In genomic region chr10:50398383-50398782, GRCh38 we compare ENCODE assay signal across 23 cellular contexts.
A peak's percentile ranks its signal among the peaks of the same experiment; 100 is the strongest.
DNase-seq lines count a peak whose midpoint lies in the region; ATAC-seq and TF ChIP-seq lines count a peak whose summit lies in the region.
"Had no signal": no experiment of that assay in that cellular context is flagged by ENCODE, and none has a peak within 500 bp of the region (broad histone marks: within the 10 kb centered on the region; RNA-seq: fewer than 3 reads in every experiment).

No MANE protein-coding gene starts in this region.

- no peak for DNase-seq in left ventricle myocardium inferior
- DNase-seq in right atrium auricular region (ENCODE audit: low spot score): no peak
- peak; percentile 63 for DNase-seq in astrocyte of the spinal cord (ENCODE audit: low read depth, low spot score)
- peak; percentile 80 for DNase-seq in fibroblast of gingiva (ENCODE audit: low read depth)
- DNase-seq in sciatic nerve (ENCODE audit: low spot score): no peak
- DNase-seq in AG08396 (ENCODE audit: low spot score): no peak
- DNase-seq: activated CD4-positive, alpha-beta memory T cell treated with anti-CD3 and anti-CD28 coated beads, Interleukin-2, amount 10 ng/mL, durations not matched to agents 7 days and 5 days; activated CD4-positive, alpha-beta T cell treated with anti-CD3 and anti-CD28 coated beads for 1 hour; activated naive CD4-positive, alpha-beta T cell treated with anti-CD3 and anti-CD28 coated beads, Interleukin-2, amount 10 ng/mL, durations not matched to agents 7 days and 5 days; adrenal gland; effector memory CD4-positive, alpha-beta T cell; EL; hippocampal formation; NCI-H1048; NCI-H446 treated with DMSO at 0.1 percent for 48 hours; retina; stimulated activated CD8-positive, alpha-beta memory T cell treated with anti-CD3 and anti-CD28 coated beads, Interleukin-4, amount 100 ng/mL, for 48 hours; tibial artery had no signal

- in situ Hi-C loops in astrocyte of the spinal cord (cut with HindIII; ENCODE audit: low sequenced_read_pairs): no loop called here

- H3K27ac ChIP-seq in left ventricle myocardium inferior (replicated peaks): peak overlapping the region; percentile 5
- H3K27ac ChIP-seq in right atrium auricular region: peak overlapping the region in 1 of 2 donors; percentile 12
- H3K27ac ChIP-seq: adrenal gland, coronary artery, parathyroid adenoma, tibial artery had no signal

- intact Hi-C loops in left ventricle myocardium inferior (cut with micrococcal nuclease): no loop called here
- intact Hi-C loops in sciatic nerve (cut with DNase I): no loop called here

- H3K4me1 ChIP-seq in left ventricle myocardium inferior (peaks cover 57% of the 10 kb centered on the region), right atrium auricular region (peaks cover 0 to 46% of the 10 kb centered on the region in 2 donors)
- H3K4me1 ChIP-seq: HAP-1, parathyroid adenoma had no signal

- no peaks in the 10 kb centered on the region for H3K27me3 ChIP-seq in left ventricle myocardium inferior (ENCODE audit: low read depth)
- no peaks in the 10 kb centered on the region for H3K27me3 ChIP-seq in right atrium auricular region
- H3K27me3 ChIP-seq: adrenal gland, tibial artery had no signal

- no peaks in the 10 kb centered on the region for H3K36me3 ChIP-seq in left ventricle myocardium inferior
- H3K36me3 ChIP-seq in right atrium auricular region: no peaks in the 10 kb centered on the region
- H3K36me3 ChIP-seq: adrenal gland, HAP-1, tibial artery had no signal

- TF ChIP-seq CTCF in left ventricle myocardium inferior (IDR thresholded peaks at IDR 0.05; ENCODE audit: borderline replicate concordance) (no peak), right atrium auricular region (IDR thresholded peaks at IDR 0.05) (no peak), astrocyte of the spinal cord (IDR thresholded peaks at IDR 0.05; ENCODE audit: low read depth, low read length) (no peak)

- H3K4me3 ChIP-seq in left ventricle myocardium inferior: no peak overlapping the region
- no peak overlapping the region for H3K4me3 ChIP-seq in right atrium auricular region
- H3K4me3 ChIP-seq in astrocyte of the spinal cord (ENCODE audit: low read depth, low read length): no peak overlapping the region
- H3K4me3 ChIP-seq: adrenal gland, coronary artery, HAP-1, tibial artery had no signal

- H3K9me3 ChIP-seq in left ventricle myocardium inferior (replicated peaks): no peaks in the 10 kb centered on the region
- H3K9me3 ChIP-seq in right atrium auricular region: no peaks in the 10 kb centered on the region
- H3K9me3 ChIP-seq: adrenal gland, HAP-1, tibial artery had no signal

- ATAC-seq in sciatic nerve (peak; percentile 66), HG02973 (IDR thresholded peaks at IDR 0.05; ENCODE audit: unreplicated experiment) (no peak), GM21360 (IDR thresholded peaks at IDR 0.05; ENCODE audit: unreplicated experiment) (no peak)

Comparison
In these comparisons a context has a peak if more than half of its experiments do, and no peak if none do; other contexts are left out.
1. DNase-seq: peak in astrocyte of the spinal cord (single experiment) and fibroblast of gingiva (single experiment); none in left ventricle myocardium inferior (single experiment), right atrium auricular region (single experiment), sciatic nerve (single experiment) and AG08396 (single experiment).